In the genomic region with DNA sequence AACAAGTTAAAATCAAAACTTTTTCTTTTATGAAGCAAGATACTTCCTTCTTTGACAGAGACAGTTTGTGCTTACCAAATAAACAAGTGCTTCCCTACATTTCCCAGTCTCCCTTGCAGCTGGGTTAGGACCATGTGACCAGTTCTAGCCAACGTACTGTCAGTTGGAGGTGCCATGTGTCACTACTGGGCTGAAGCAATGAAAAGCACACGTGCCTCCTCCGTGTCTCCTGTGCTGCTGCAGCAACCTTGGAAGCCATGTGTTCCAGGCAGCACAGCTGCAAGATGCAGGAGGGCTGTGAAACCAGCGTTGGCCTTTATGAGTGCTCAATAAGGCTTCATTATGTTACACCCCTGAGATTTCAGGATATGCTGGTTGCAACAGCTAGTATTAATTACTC, we compare ENCODE assay signal across 18 cellular contexts.
A peak's percentile ranks its signal among the peaks of the same experiment; 100 is the strongest.
DNase-seq lines count a peak whose midpoint lies in the region; ATAC-seq, FAIRE-seq and TF ChIP-seq lines count a peak whose summit lies in the region.
"Had no signal": no experiment of that assay in that cellular context is flagged by ENCODE, and none has a peak within 500 bp of the region (broad histone marks: within the 10 kb centered on the region; RNA-seq: fewer than 3 reads in every experiment).

No MANE protein-coding gene starts in this region.

- no peak overlapping the region for H3K4me2 ChIP-seq in HepG2 (ENCODE audit: low read depth, low read length)
- no peak overlapping the region for H3K4me2 ChIP-seq in endothelial cell of umbilical vein (ENCODE audit: insufficient read depth, low read length)
- H3K4me2 ChIP-seq: BLaER1 had no signal

- no peak for TF ChIP-seq POLR2A in HepG2 (IDR thresholded peaks at IDR 0.05; ENCODE audit: insufficient read depth in 1 of 2, low read depth in 2 of 2, low read length in 2 of 2)
- TF ChIP-seq POLR2A in right lobe of liver (IDR thresholded peaks at IDR 0.05): no peak
- no peak for TF ChIP-seq POLR2A in endothelial cell of umbilical vein (IDR thresholded peaks at IDR 0.05; ENCODE audit: low read depth, low read length)

- no peak overlapping the region for H3K4me3 ChIP-seq in HepG2 (replicated peaks in 1 of 3; ENCODE audit: insufficient read depth in 1 of 3, low read depth in 2 of 3, low read length in 3 of 3)
- H3K4me3 ChIP-seq in right lobe of liver: no peak overlapping the region
- no peak overlapping the region for H3K4me3 ChIP-seq in endothelial cell of umbilical vein (replicated peaks in 1 of 3; ENCODE audit: insufficient read depth in 1 of 3, low read depth in 1 of 3, low read length in 3 of 3)
- no peak overlapping the region for H3K4me3 ChIP-seq in small intestine (ENCODE audit: low read depth in 1 of 2, low read length in 2 of 2)
- H3K4me3 ChIP-seq: BLaER1 had no signal

- CTCF ChIA-PET in HepG2 (lab: Yijun Ruan, JAX; ENCODE audit: low intra/inter-chr PET ratio, low total read pairs): no interaction called here
- CTCF ChIA-PET in endothelial cell of umbilical vein (lab: Charles Lee): no interaction called here

- intact Hi-C loops in HepG2 (cut with micrococcal nuclease; ENCODE audit: unreplicated experiment): no loop called here
- intact Hi-C loops in right lobe of liver (cut with DNase I): no loop called here
- intact Hi-C loops in endothelial cell of umbilical vein (cut with micrococcal nuclease): no loop called here

- FAIRE-seq in HepG2 (lab: Jason Lieb, UNC) (no peak), endothelial cell of umbilical vein (lab: Jason Lieb, UNC) (no peak), small intestine (lab: Jason Lieb, UNC) (no peak)
- FAIRE-seq: GM12892 had no signal

- in situ Hi-C loops in HepG2 (cut with HindIII; ENCODE audit: extremely low pct_ligation_motif_present, low pct_unique_long_range_greater_than_20kb): no loop called here

- H3K79me2 ChIP-seq in HepG2 (ENCODE audit: insufficient read depth, low read length): no peaks in the 10 kb centered on the region
- H3K79me2 ChIP-seq in endothelial cell of umbilical vein (ENCODE audit: control insufficient read depth, insufficient read depth, low read length): no peaks in the 10 kb centered on the region

- TF ChIP-seq RAD21 in HepG2 (CRISPR knock-in tag; IDR thresholded peaks at IDR 0.05): no peak

- TF ChIP-seq CTCF in HepG2 (CRISPR knock-in tag; IDR thresholded peaks at IDR 0.05) (no peak), right lobe of liver (IDR thresholded peaks at IDR 0.05) (no peak), endothelial cell of umbilical vein (IDR thresholded peaks at IDR 0.05; ENCODE audit: extremely low read depth in 1 of 2, insufficient read depth in 1 of 2, low read depth in 1 of 2, low read length in 2 of 2) (no peak)

- H3K27ac ChIP-seq in HepG2 (ENCODE audit: extremely low read length, insufficient read depth, low read length) (no peak overlapping the region), right lobe of liver (no peak overlapping the region), endothelial cell of umbilical vein (ENCODE audit: insufficient read depth, low read depth, low read length) (no peak overlapping the region), small intestine (ENCODE audit: low read depth in 1 of 2, low read length in 1 of 2) (no peak overlapping the region)
- H3K27ac ChIP-seq: 22Rv1, BLaER1 had no signal

- H3K9me3 ChIP-seq in HepG2 (ENCODE audit: low read length) (no peaks in the 10 kb centered on the region), right lobe of liver (no peaks in the 10 kb centered on the region), endothelial cell of umbilical vein (replicated peaks; ENCODE audit: control insufficient read depth, insufficient read depth, low read length) (no peaks in the 10 kb centered on the region), small intestine (ENCODE audit: control insufficient read depth, low read depth) (no peaks in the 10 kb centered on the region)
- H3K9me3 ChIP-seq: BLaER1, Caco-2 had no signal

- BruUV-seq in HepG2 (replicated peaks; lab: Mats Ljungman, UMichigan) (no TSS peak), endothelial cell of umbilical vein (replicated peaks; lab: Mats Ljungman, UMichigan) (no TSS peak)

- no peak overlapping the region for H2AFZ ChIP-seq in HepG2 (ENCODE audit: low read length)
- no peak overlapping the region for H2AFZ ChIP-seq in endothelial cell of umbilical vein (ENCODE audit: low read depth, low read length)

- peaks cover 0 to 4% of the 10 kb centered on the region in 2 experiments; a peak in 2 of 5 replicates for H3K27me3 ChIP-seq in HepG2 (ENCODE audit: control insufficient read depth in 1 of 2, insufficient read depth in 2 of 2, low read length in 2 of 2)
- no peaks in the 10 kb centered on the region for H3K27me3 ChIP-seq in right lobe of liver
- peaks cover 8 to 16% of the 10 kb centered on the region in 2 experiments for H3K27me3 ChIP-seq in endothelial cell of umbilical vein (ENCODE audit: control insufficient read depth in 2 of 2, insufficient read depth in 2 of 2, low read length in 2 of 2)
- no peaks in the 10 kb centered on the region for H3K27me3 ChIP-seq in small intestine (ENCODE audit: control insufficient read depth in 2 of 2, insufficient read depth in 2 of 2, low read length in 2 of 2)
- H3K27me3 ChIP-seq: BLaER1 had no signal

- 5% methylated on average over 4 of the region's 4 CpGs for WGBS in HepG2 (ENCODE audit: low lambda C conversion rate)
- WGBS in right lobe of liver (ENCODE audit: insufficient coverage, low coverage, low lambda C conversion rate, missing lambda C conversion rate): 86% methylated on average over 4 of the region's 4 CpGs
- WGBS in small intestine, 3 donors: 8 to 63% (median 32%) methylated on average over 4 of the region's 4 CpGs

- H4K20me1 ChIP-seq in HepG2 (ENCODE audit: insufficient read depth, low read length): no peaks in the 10 kb centered on the region
- no peaks in the 10 kb centered on the region for H4K20me1 ChIP-seq in endothelial cell of umbilical vein (replicated peaks; ENCODE audit: control insufficient read depth, extremely low read depth, insufficient read depth, low read length)
- H4K20me1 ChIP-seq: BLaER1 had no signal

- dilution Hi-C loops in endothelial cell of umbilical vein (cut with MboI; ENCODE audit: extremely low pct_ligation_motif_present, low sequenced_read_pairs): no loop called here

- no peak overlapping the region for H3K9ac ChIP-seq in HepG2 (ENCODE audit: insufficient read depth, low read depth, low read length)
- no peak overlapping the region for H3K9ac ChIP-seq in endothelial cell of umbilical vein (replicated peaks; ENCODE audit: extremely low read depth, insufficient read depth, low read length)
- H3K9ac ChIP-seq: BLaER1 had no signal

- H3K4me1 ChIP-seq in HepG2 (ENCODE audit: insufficient read depth, low read length) (no peaks in the 10 kb centered on the region), right lobe of liver (no peaks in the 10 kb centered on the region), endothelial cell of umbilical vein (ENCODE audit: control insufficient read depth, extremely low read depth, insufficient read depth, low read length) (no peaks in the 10 kb centered on the region), small intestine (ENCODE audit: control insufficient read depth in 2 of 2, insufficient read depth in 1 of 2, low read depth in 1 of 2, low read length in 1 of 2) (no peaks in the 10 kb centered on the region)
- H3K4me1 ChIP-seq: BLaER1, Caco-2 had no signal

- POLR2A ChIA-PET in HepG2 (lab: Yijun Ruan, JAX): no interaction called here
- POLR2A ChIA-PET in endothelial cell of umbilical vein (lab: Charles Lee): no interaction called here

- H3K9me1 ChIP-seq in endothelial cell of umbilical vein (replicated peaks; ENCODE audit: control insufficient read depth, extremely low read depth, insufficient read depth, low read length): no peaks in the 10 kb centered on the region

- TF ChIP-seq EP300 in HepG2 (IDR thresholded peaks at IDR 0.05; ENCODE audit: low read depth in 2 of 2, low read length in 2 of 2) (no peak), HepG2 (CRISPR knock-in tag; IDR thresholded peaks at IDR 0.05; ENCODE audit: borderline replicate concordance) (no peak)

- H3K36me3 ChIP-seq in HepG2 (replicated peaks in 1 of 2; ENCODE audit: control insufficient read depth in 1 of 2, insufficient read depth in 2 of 2, low read length in 2 of 2) (no peaks in the 10 kb centered on the region), right lobe of liver (no peaks in the 10 kb centered on the region), endothelial cell of umbilical vein (ENCODE audit: control insufficient read depth in 2 of 2, extremely low read depth in 1 of 2, insufficient read depth in 2 of 2, low read length in 2 of 2) (no peaks in the 10 kb centered on the region), small intestine (ENCODE audit: control insufficient read depth in 2 of 2, insufficient read depth in 2 of 2, low read length in 2 of 2) (no peaks in the 10 kb centered on the region)
- H3K36me3 ChIP-seq: BLaER1 had no signal

- DNase-seq in NCI-H2171 treated with DMSO at 0.1 percent for 48 hours (lab: John Stamatoyannopoulos, UW) (peak; percentile 4), NCI-H2171 (lab: John Stamatoyannopoulos, UW) (no peak), HepG2 (ENCODE audit: low spot score) (no peak), right lobe of liver (no peak), endothelial cell of umbilical vein (ENCODE audit: low read depth, low spot score) (no peak), small intestine (peak; percentile 44), globus pallidus (ENCODE audit: low spot score) (no peak)
- DNase-seq: AML-193; Caco-2; CD8-positive, alpha-beta memory T cell; DND-41; GDM1; GOT3; H9 had no signal

- no peak for ATAC-seq in HepG2
- ATAC-seq in right lobe of liver: no peak
- ATAC-seq in HG02938 (IDR thresholded peaks at IDR 0.05; ENCODE audit: unreplicated experiment): no peak

TF ChIP-seq in HepG2, 621 proteins besides CTCF, POLR2A, EP300 and RAD21 (continues in another document):
- TF ChIP-seq ZSCAN25 (CRISPR knock-in tag; IDR thresholded peaks at IDR 0.05): no peak
- no peak for TF ChIP-seq ZNF138 (CRISPR knock-in tag; IDR thresholded peaks at IDR 0.05; ENCODE audit: low read depth)
- TF ChIP-seq ATF7 (IDR thresholded peaks at IDR 0.05): no peak
- no peak for TF ChIP-seq ATF7 (CRISPR knock-in tag; IDR thresholded peaks at IDR 0.05)

TF ChIP-seq in endothelial cell of umbilical vein, 7 proteins besides CTCF, POLR2A, EP300 and RAD21:
- TF ChIP-seq MYC (IDR thresholded peaks at IDR 0.05; ENCODE audit: low read depth, low read length) (no peak), MAX (IDR thresholded peaks at IDR 0.05; ENCODE audit: insufficient read depth, insufficient read length) (peak; percentile 10)

Comparison
In these comparisons a context has a peak if more than half of its experiments do, and no peak if none do; other contexts are left out.
1. DNase-seq: peak in NCI-H2171 treated with DMSO at 0.1 percent for 48 hours (single experiment) and small intestine (single experiment); none in NCI-H2171 (single experiment), HepG2 (single experiment), right lobe of liver (0 of 3), endothelial cell of umbilical vein (single experiment) and globus pallidus (single experiment).